ENCODE assay signal across 9 cellular contexts in genomic region chr2:39379643-39380524, GRCh38. TPM values are rescaled to one million over a fixed set of nuclear protein-coding genes. Genes with fewer than 3 reads are reported as not detected.
DNase-seq lines count a peak whose midpoint lies in the region; ATAC-seq and TF ChIP-seq lines count a peak whose summit lies in the region.
"Had no signal": no experiment of that assay in that cellular context is flagged by ENCODE, and none has a peak within 500 bp of the region (broad histone marks: within the 10 kb centered on the region; RNA-seq: fewer than 3 reads in every experiment).

No MANE protein-coding gene starts in this region.

- H3K27me3 Mint-ChIP-seq in CD14-positive monocyte (ENCODE audit: low read depth in 3 of 3) = peaks cover 0 to 1% (median 0%) of the 10 kb centered on the region in 3 donors
- H3K27me3 Mint-ChIP-seq in stimulated activated memory B cell treated with anti-CD40 and anti-IgM and Interleukin-4, amounts not matched to agents 10 μg/mL and 1 μg/mL and 100 μg/mL, for 72 hours = no peaks in the 10 kb centered on the region

- no peaks in the 10 kb centered on the region for H3K27me3 ChIP-seq in right cardiac atrium (ENCODE audit: control insufficient read depth, insufficient read depth)

- peak; percentile 81 for ATAC-seq in GM18907 (IDR thresholded peaks at IDR 0.05; ENCODE audit: unreplicated experiment)
- ATAC-seq in HG03095 (IDR thresholded peaks at IDR 0.05; ENCODE audit: unreplicated experiment) = peak; percentile 53
- ATAC-seq in right cardiac atrium = peak; percentile 79 to 84
- peak; percentile 58 for ATAC-seq in stimulated activated memory B cell treated with anti-CD40 and anti-IgM and Interleukin-4, amounts not matched to agents 10 μg/mL and 1 μg/mL and 100 μg/mL, for 72 hours

- DNase-seq in CD14-positive monocyte (ENCODE audit: low spot score) (no peak), NCI-H2196 (lab: John Stamatoyannopoulos, UW; ENCODE audit: unreplicated experiment) (peak; percentile 62), amniotic stem cell (lab: John Stamatoyannopoulos, UW) (peak; percentile 37), right cardiac atrium (no peak)
- DNase-seq in stimulated activated CD4-positive, alpha-beta T cell treated with anti-CD3 and anti-CD28 coated beads, Interleukin-2, amount 100 ng/mL, for 48 hours = no peak

- peaks cover 12 to 14% of the 10 kb centered on the region in 2 donors for H3K36me3 Mint-ChIP-seq in CD14-positive monocyte
- H3K36me3 Mint-ChIP-seq in stimulated activated memory B cell treated with anti-CD40 and anti-IgM and Interleukin-4, amounts not matched to agents 10 μg/mL and 1 μg/mL and 100 μg/mL, for 72 hours = peaks cover 15% of the 10 kb centered on the region

- peaks cover 3% of the 10 kb centered on the region for H3K4me1 ChIP-seq in right cardiac atrium (ENCODE audit: control insufficient read depth, insufficient read depth, low read length)

- peak; percentile 75 for TF ChIP-seq CTCF in CD14-positive monocyte (IDR thresholded peaks at IDR 0.05)

- peak overlapping the region in 1 of 7 donors; percentile 45 for H3K27ac Mint-ChIP-seq in CD14-positive monocyte
- no peak overlapping the region for H3K27ac Mint-ChIP-seq in stimulated activated memory B cell treated with anti-CD40 and anti-IgM and Interleukin-4, amounts not matched to agents 10 μg/mL and 1 μg/mL and 100 μg/mL, for 72 hours
- H3K27ac Mint-ChIP-seq: T-helper 1 cell treated with Interleukin-12 subunit alpha and Interleukin-12 subunit beta and Interleukin-4 antibody, amounts not matched to agents 30 μg/mL and 1 μg/mL, for 36 hours had no signal

- peaks cover 26% of the 10 kb centered on the region for H3K4me1 Mint-ChIP-seq in CD14-positive monocyte
- H3K4me1 Mint-ChIP-seq in stimulated activated memory B cell treated with anti-CD40 and anti-IgM and Interleukin-4, amounts not matched to agents 10 μg/mL and 1 μg/mL and 100 μg/mL, for 72 hours = peaks cover 23% of the 10 kb centered on the region

- H3K27ac ChIP-seq in right cardiac atrium (ENCODE audit: low read length) = no peak overlapping the region

- H3K4me3 Mint-ChIP-seq in CD14-positive monocyte = no peak overlapping the region
- no peak overlapping the region for H3K4me3 Mint-ChIP-seq in stimulated activated memory B cell treated with anti-CD40 and anti-IgM and Interleukin-4, amounts not matched to agents 10 μg/mL and 1 μg/mL and 100 μg/mL, for 72 hours
- H3K4me3 Mint-ChIP-seq: T-helper 1 cell treated with Interleukin-12 subunit alpha and Interleukin-12 subunit beta and Interleukin-4 antibody, amounts not matched to agents 30 μg/mL and 1 μg/mL, for 36 hours had no signal

- no peaks in the 10 kb centered on the region for H3K9me3 ChIP-seq in right cardiac atrium (ENCODE audit: control insufficient read depth, low read length)

- intact Hi-C loops in CD14-positive monocyte (cut with micrococcal nuclease) = loop anchor here in 1 of 2 donors (10.0 kb wide), 1 partner anchor 355 kb away; no protein-coding TSS in a partner anchor
- intact Hi-C loops in right cardiac atrium (cut with DNase I) = loop anchor here (5.0 to 10.0 kb wide), 4 partner anchors 55 to 315 kb away; partner anchors contain the start of gene MAP4K3 (in 2 of the 4)

- H3K4me3 ChIP-seq in right cardiac atrium (ENCODE audit: low read length) = no peak overlapping the region

- H3K9me3 Mint-ChIP-seq in CD14-positive monocyte = peaks cover 7 to 17% (median 11%) of the 10 kb centered on the region in 7 donors
- H3K9me3 Mint-ChIP-seq in stimulated activated memory B cell treated with anti-CD40 and anti-IgM and Interleukin-4, amounts not matched to agents 10 μg/mL and 1 μg/mL and 100 μg/mL, for 72 hours = peaks cover 2% of the 10 kb centered on the region

RNA-seq across cellular contexts. Expression of gene MAP4K3, which starts 57.2 kb away (rescaled TPM):
- polyA plus RNA-seq in CD14-positive monocyte (1 to 10 TPM; 1.0 to 4.0 TPM), right cardiac atrium (18.7 TPM)
- 10 to 100 TPM; 39.3 to 50.0 (median 43.5) TPM for total RNA-seq in right cardiac atrium

Comparison
In these comparisons a context has a peak if more than half of its experiments do, and no peak if none do; other contexts are left out.
1. DNase-seq: peak in NCI-H2196 (single experiment) and amniotic stem cell (single experiment); none in CD14-positive monocyte (single experiment), right cardiac atrium (0 of 3) and stimulated activated CD4-positive, alpha-beta T cell treated with anti-CD3 and anti-CD28 coated beads, Interleukin-2, amount 100 ng/mL, for 48 hours (0 of 2).
2. Peak in every context shown above with its lines, with median percentiles within 50 percentile points of each other: ATAC-seq.